Comparison of ENCODE assay signal across 10 cellular contexts in the genomic region with DNA sequence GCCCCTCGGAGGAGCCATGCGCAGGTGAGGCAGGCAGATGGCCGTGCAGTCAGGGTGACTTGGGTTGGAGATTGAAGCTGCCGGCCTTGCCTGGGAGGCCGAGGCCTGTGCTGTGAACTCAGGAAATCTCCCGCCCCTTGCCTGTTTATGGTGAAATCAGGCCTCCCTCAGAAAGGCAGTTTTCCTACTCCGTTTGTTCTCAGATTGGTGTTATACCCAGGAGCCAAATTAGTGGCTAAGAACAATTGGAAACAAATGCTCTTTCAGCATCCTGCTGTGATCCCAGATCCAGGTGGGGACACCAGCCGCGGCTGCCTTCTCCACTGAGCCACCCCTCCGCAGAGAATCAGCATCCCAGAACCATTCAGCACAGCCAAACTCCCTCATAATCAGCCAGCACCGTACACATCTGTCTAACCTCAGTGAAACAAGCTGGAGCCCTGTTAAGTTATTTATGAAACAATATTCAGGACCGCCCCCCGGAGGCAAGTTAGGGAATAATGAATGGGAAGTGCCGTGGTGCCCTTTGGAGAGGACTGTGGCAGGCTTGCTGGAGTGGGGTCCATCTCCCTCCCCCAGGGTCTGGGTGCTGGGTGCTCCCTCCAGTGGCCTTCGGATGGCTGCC. TPM values are rescaled to one million over a fixed set of nuclear protein-coding genes. Genes with fewer than 3 reads are reported as not detected.
DNase-seq lines count a peak whose midpoint lies in the region; ATAC-seq and TF ChIP-seq lines count a peak whose summit lies in the region.
"Had no signal": no experiment of that assay in that cellular context is flagged by ENCODE, and none has a peak within 500 bp of the region (broad histone marks: within the 10 kb centered on the region; RNA-seq: fewer than 3 reads in every experiment).

No MANE protein-coding gene starts in this region.

- peaks cover 28% of the 10 kb centered on the region for H3K4me1 Mint-ChIP-seq in endothelial cell (ENCODE audit: unreplicated experiment)
- H3K4me1 Mint-ChIP-seq: activated CD4-positive, alpha-beta memory T cell treated with anti-CD3 and anti-CD28 coated beads, Interleukin-2, amount 10 ng/mL, durations not matched to agents 7 days and 5 days had no signal

- H3K9ac ChIP-seq in Loucy (ENCODE audit: low read depth, low read length, poor library complexity, severe bottlenecking) (no peak overlapping the region), mesendoderm (ENCODE audit: low read length) (peak overlapping the region; percentile 10)

- no peak overlapping the region for H3K4me3 ChIP-seq in Loucy (ENCODE audit: low read length, poor library complexity, severe bottlenecking)
- H3K4me3 ChIP-seq in mesendoderm (ENCODE audit: low read length): no peak overlapping the region

- no peaks in the 10 kb centered on the region for H3K4me1 ChIP-seq in Loucy (ENCODE audit: insufficient read depth, low read length, poor library complexity, severe bottlenecking)
- peaks cover 12% of the 10 kb centered on the region for H3K4me1 ChIP-seq in mesendoderm (ENCODE audit: control insufficient read depth, low read depth, low read length)

- no peaks in the 10 kb centered on the region for H3F3A ChIP-seq in Loucy (ENCODE audit: low read depth)

- no peaks in the 10 kb centered on the region for H3K36me3 ChIP-seq in Loucy (ENCODE audit: insufficient read depth, low read length)
- H3K36me3 ChIP-seq in mesendoderm (ENCODE audit: control insufficient read depth, insufficient read depth, low read length): no peaks in the 10 kb centered on the region

- ATAC-seq in GM18861 (IDR thresholded peaks at IDR 0.05; ENCODE audit: unreplicated experiment) (no peak), GM21717 (IDR thresholded peaks at IDR 0.05; ENCODE audit: unreplicated experiment) (no peak), HG02642 (IDR thresholded peaks at IDR 0.05; ENCODE audit: poor library complexity, unreplicated experiment) (no peak)

- no peak overlapping the region for H3K4ac ChIP-seq in mesendoderm (ENCODE audit: low read depth, low read length)

- H2AFZ ChIP-seq in Loucy (ENCODE audit: low read length): no peak overlapping the region

- no peak overlapping the region for H4K8ac ChIP-seq in mesendoderm (ENCODE audit: low read depth, low read length)

- H3K79me2 ChIP-seq in Loucy (ENCODE audit: insufficient read depth, low read length) (no peaks in the 10 kb centered on the region), mesendoderm (ENCODE audit: control insufficient read depth, insufficient read depth, low read length) (no peaks in the 10 kb centered on the region)

- H2BK5ac ChIP-seq in mesendoderm (ENCODE audit: low read length): no peak overlapping the region

- peak overlapping the region; percentile 66 for H3K56ac ChIP-seq in mesendoderm (ENCODE audit: low read length)

- no peaks in the 10 kb centered on the region for H3K36me3 Mint-ChIP-seq in endothelial cell (ENCODE audit: low read depth, unreplicated experiment)

- H3K79me1 ChIP-seq in mesendoderm (ENCODE audit: low read length): no peaks in the 10 kb centered on the region

- H3K27me3 ChIP-seq in Loucy (ENCODE audit: insufficient read depth, low read length, poor library complexity, severe bottlenecking) (no peaks in the 10 kb centered on the region), mesendoderm (ENCODE audit: insufficient read depth, low read length, poor library complexity) (no peaks in the 10 kb centered on the region)

- TF ChIP-seq CTCF in AG09319 (IDR thresholded peaks at IDR 0.05; ENCODE audit: low read depth, low read length): peak; percentile 21
- peak; percentile 47 for TF ChIP-seq CTCF in Loucy (conservative IDR thresholded peaks at IDR 0.05; ENCODE audit: low read length)
- TF ChIP-seq CTCF in endothelial cell (IDR thresholded peaks at IDR 0.05; ENCODE audit: unreplicated experiment): no peak

- no peak overlapping the region for H3K18ac ChIP-seq in mesendoderm (ENCODE audit: low read length)

- no peak overlapping the region for H3K23ac ChIP-seq in mesendoderm (ENCODE audit: low read length)

- H3K9me2 ChIP-seq in Loucy (replicated peaks; ENCODE audit: low read depth, low read length): no peaks in the 10 kb centered on the region

- H3K4me3 Mint-ChIP-seq in endothelial cell (ENCODE audit: unreplicated experiment): no peak overlapping the region
- H3K4me3 Mint-ChIP-seq: activated CD4-positive, alpha-beta memory T cell treated with anti-CD3 and anti-CD28 coated beads, Interleukin-2, amount 10 ng/mL, durations not matched to agents 7 days and 5 days had no signal

- no CpG with 5 or more reads among the region's 15 CpGs for WGBS in mesendoderm (ENCODE audit: extremely low coverage, insufficient coverage, low lambda C conversion rate)

- H2BK15ac ChIP-seq in mesendoderm (replicated peaks; ENCODE audit: low read depth): no peak overlapping the region

- no peaks in the 10 kb centered on the region for H4K20me1 ChIP-seq in Loucy (ENCODE audit: insufficient read depth, low read length, poor library complexity, severe bottlenecking)

- no peak for DNase-seq in AG09319 (ENCODE audit: extremely low read depth, low read depth)
- peak; percentile 63 for DNase-seq in endothelial cell (ENCODE audit: low spot score)
- DNase-seq in mesendoderm: peak; percentile 77
- DNase-seq in stimulated activated CD4-positive, alpha-beta T cell treated with anti-CD3 and anti-CD28 coated beads, Interleukin-2, amount 100 ng/mL, for 48 hours: no peak
- DNase-seq: activated CD4-positive, alpha-beta memory T cell treated with anti-CD3 and anti-CD28 coated beads, Interleukin-2, amount 10 ng/mL, durations not matched to agents 7 days and 5 days; NCI-H1436 treated with DMSO at 0.1 percent for 48 hours had no signal

- no peak overlapping the region for H3K4me2 ChIP-seq in Loucy (ENCODE audit: low read depth, low read length, poor library complexity, severe bottlenecking)
- H3K4me2 ChIP-seq in mesendoderm (ENCODE audit: low read length): no peak overlapping the region

- no peak overlapping the region for H2AK5ac ChIP-seq in mesendoderm (ENCODE audit: low read length)

- H3K9me3 ChIP-seq in Loucy (ENCODE audit: insufficient read depth, low read depth, low read length): no peaks in the 10 kb centered on the region

- H3K9me3 Mint-ChIP-seq in endothelial cell (ENCODE audit: unreplicated experiment): no peaks in the 10 kb centered on the region
- H3K9me3 Mint-ChIP-seq: activated CD4-positive, alpha-beta memory T cell treated with anti-CD3 and anti-CD28 coated beads, Interleukin-2, amount 10 ng/mL, durations not matched to agents 7 days and 5 days had no signal

- H2BK120ac ChIP-seq in mesendoderm (ENCODE audit: low read depth, low read length): no peak overlapping the region

- H3K27ac ChIP-seq in mesendoderm (ENCODE audit: low read depth, low read length): no peak overlapping the region

- no peak overlapping the region for H4K5ac ChIP-seq in mesendoderm (ENCODE audit: low read length)

- H3K27me3 Mint-ChIP-seq in endothelial cell (ENCODE audit: unreplicated experiment): no peaks in the 10 kb centered on the region

- no peak overlapping the region for H3K27ac Mint-ChIP-seq in endothelial cell (ENCODE audit: unreplicated experiment)
- H3K27ac Mint-ChIP-seq: activated CD4-positive, alpha-beta memory T cell treated with anti-CD3 and anti-CD28 coated beads, Interleukin-2, amount 10 ng/mL, durations not matched to agents 7 days and 5 days had no signal

RNA-seq across cellular contexts. Expression of a gene that starts 60.0 kb away (rescaled TPM):
- total RNA-seq in endothelial cell (ENCODE audit: unreplicated experiment): 41.8 TPM
- polyA plus RNA-seq in mesendoderm (2013, experiment 1 of 2): 0.46 TPM
- 0.59 TPM for polyA plus RNA-seq in mesendoderm (2013, experiment 2 of 2)
- total RNA-seq: activated CD4-positive, alpha-beta memory T cell treated with anti-CD3 and anti-CD28 coated beads, Interleukin-2, amount 10 ng/mL, durations not matched to agents 7 days and 5 days had no signal

Comparison
In these comparisons a context has a peak if more than half of its experiments do, and no peak if none do; other contexts are left out.
1. DNase-seq: peak in endothelial cell (single experiment) and mesendoderm (single experiment); none in AG09319 (single experiment) and stimulated activated CD4-positive, alpha-beta T cell treated with anti-CD3 and anti-CD28 coated beads, Interleukin-2, amount 100 ng/mL, for 48 hours (0 of 2).